Comparison of ENCODE assay signal across 15 cellular contexts in genomic region chr14:74511966-74512365, GRCh38.
"Had no signal": no experiment of that assay in that cellular context is flagged by ENCODE, and none has a peak within 500 bp of the region (broad histone marks: within the 10 kb centered on the region; RNA-seq: fewer than 3 reads in every experiment).

No MANE protein-coding gene starts in this region.

- H3K4me3 Mint-ChIP-seq: activated CD4-positive, alpha-beta memory T cell treated with anti-CD3 and anti-CD28 coated beads, Interleukin-2, amount 10 ng/mL, durations not matched to agents 7 days and 5 days; nephron; stimulated activated naive CD8-positive, alpha-beta T cell treated with anti-CD3 and anti-CD28 coated beads, Interleukin-15, Interleukin-2, amounts not matched to agents 100 ng/mL and 50 ng/mL, for 24 hours had no signal

- DNase-seq: activated CD4-positive, alpha-beta memory T cell treated with anti-CD3 and anti-CD28 coated beads, Interleukin-2, amount 10 ng/mL, durations not matched to agents 7 days and 5 days; activated gamma-delta T cell; activated T-cell treated with anti-CD3 and anti-CD28 coated beads, Interleukin-2, amount 50 U/mL, for 48 hours; central memory CD4-positive, alpha-beta T cell; effector memory CD4-positive, alpha-beta T cell; hypothalamus; kidney glomerular epithelial cell; stimulated activated CD4-positive, alpha-beta T cell treated with anti-CD3 and anti-CD28 coated beads, Interleukin-2, amount 100 ng/mL, for 48 hours; SW 1271; T1000; testis; uterus had no signal

- H3K27ac ChIP-seq: testis, uterus, VCaP had no signal

- H3K36me3 ChIP-seq: uterus had no signal

- H3K27ac Mint-ChIP-seq: activated CD4-positive, alpha-beta memory T cell treated with anti-CD3 and anti-CD28 coated beads, Interleukin-2, amount 10 ng/mL, durations not matched to agents 7 days and 5 days; nephron; stimulated activated naive CD8-positive, alpha-beta T cell treated with anti-CD3 and anti-CD28 coated beads, Interleukin-15, Interleukin-2, amounts not matched to agents 100 ng/mL and 50 ng/mL, for 24 hours had no signal

- H3K9me3 Mint-ChIP-seq: activated CD4-positive, alpha-beta memory T cell treated with anti-CD3 and anti-CD28 coated beads, Interleukin-2, amount 10 ng/mL, durations not matched to agents 7 days and 5 days; nephron; stimulated activated naive CD8-positive, alpha-beta T cell treated with anti-CD3 and anti-CD28 coated beads, Interleukin-15, Interleukin-2, amounts not matched to agents 100 ng/mL and 50 ng/mL, for 24 hours had no signal

- H3K4me1 ChIP-seq: uterus had no signal

- H3K4me3 ChIP-seq: testis, uterus had no signal

- H3K9me3 ChIP-seq: testis, uterus had no signal

- H3K27me3 ChIP-seq: testis, uterus had no signal
